In the genomic region with DNA sequence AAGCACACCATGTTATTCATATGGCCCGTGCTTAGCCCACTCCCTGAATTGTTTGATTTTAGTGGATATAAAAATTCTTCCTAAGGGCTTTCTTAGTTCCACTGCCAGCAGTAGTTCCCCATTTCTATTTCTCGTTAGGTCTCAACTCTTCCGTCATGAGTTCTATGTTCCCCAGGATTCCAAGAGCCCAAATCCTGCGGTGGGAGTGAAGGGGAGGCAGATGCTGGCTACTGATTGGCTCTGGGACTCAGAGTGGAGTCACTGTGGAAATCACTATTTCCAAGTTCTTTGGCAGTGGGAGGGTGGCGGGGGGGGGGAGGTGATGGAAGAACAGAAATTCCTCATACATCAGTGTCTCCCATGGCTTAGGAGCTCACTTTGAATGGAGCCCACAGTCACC, we compare ENCODE assay signal across 28 cellular contexts. TPM values are rescaled to one million over a fixed set of nuclear protein-coding genes. Genes with fewer than 3 reads are reported as not detected.
"Had no signal": no experiment of that assay in that cellular context is flagged by ENCODE, and none has a peak within 500 bp of the region (broad histone marks: within the 10 kb centered on the region; RNA-seq: fewer than 3 reads in every experiment).

No MANE protein-coding gene starts in this region.

- H3K4me2 ChIP-seq: KMS-11, SK-N-SH had no signal

- H3K9me2 ChIP-seq: SK-N-SH had no signal

- ATAC-seq: K562, Panc1, PC-3 had no signal

- H3K4me3 Mint-ChIP-seq: IgD-negative memory B cell had no signal

- H3K27ac ChIP-seq: KMS-11, RWPE1 had no signal

- H3K4me3 ChIP-seq: K562 had no signal

- H3K9ac ChIP-seq: KMS-11, SK-N-SH had no signal

- DNase-seq: Kasumi-1; MV-4-11; NCI-H1048; NCI-H1105; NCI-H1417; NCI-H1436 treated with DMSO at 0.1 percent for 48 hours; NCI-H187; NCI-H2029; NCI-H2081 treated with DMSO at 0.1 percent for 48 hours; NCI-H2171; NCI-H226; NCI-H446; NCI-H510A; NCI-H524 treated with DMSO at 0.1 percent for 48 hours; NCI-H69; NCI-H774; NK-92 treated with Interleukin-12 subunit alpha and Interleukin-12 subunit beta, amount 100 ng/mL, for 24 hours; PC-3; SHP77; SK-N-SH had no signal

- H3K9me3 ChIP-seq: SK-N-SH had no signal

RNA-seq across cellular contexts. Expression of gene CCR1, which starts 5.6 kb away (rescaled TPM):
- total RNA-seq: K562, OCI-LY7 had no signal

RNA-seq across cellular contexts. Expression of gene CCR3, which starts 39.8 kb away (rescaled TPM):
- total RNA-seq: HT1080, K562, OCI-LY7, SK-MEL-5 had no signal
